ENCODE assay signal across 24 cellular contexts in the genomic region with DNA sequence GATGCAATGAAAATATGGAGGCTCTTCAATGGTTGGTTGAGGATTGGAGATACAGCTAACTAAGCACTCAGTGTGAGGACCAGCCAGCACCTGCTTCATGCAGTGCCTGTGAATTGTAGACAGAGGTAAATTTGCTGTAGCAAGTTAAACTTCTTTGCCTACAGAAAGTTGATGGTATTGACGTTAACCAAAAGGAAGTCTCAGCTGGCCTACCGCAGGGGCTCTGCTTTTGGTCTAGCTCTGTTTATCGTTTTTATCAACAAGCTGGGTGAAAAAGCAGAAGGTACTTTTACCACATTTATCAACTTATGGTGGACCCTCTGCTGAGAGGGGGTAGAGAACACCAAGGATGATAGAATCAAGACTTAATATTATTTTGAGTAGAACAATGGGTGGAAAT. TPM values are rescaled to one million over a fixed set of nuclear protein-coding genes. Genes with fewer than 3 reads are reported as not detected.
DNase-seq lines count a peak whose midpoint lies in the region; ATAC-seq and TF ChIP-seq lines count a peak whose summit lies in the region.
"Had no signal": no experiment of that assay in that cellular context is flagged by ENCODE, and none has a peak within 500 bp of the region (broad histone marks: within the 10 kb centered on the region; RNA-seq: fewer than 3 reads in every experiment).

No MANE protein-coding gene starts in this region.

- H3K9me2 ChIP-seq in SU-DHL-6 (replicated peaks; ENCODE audit: insufficient read depth, low read length) (no peaks in the 10 kb centered on the region), PC-3 (replicated peaks; ENCODE audit: low read length) (no peaks in the 10 kb centered on the region)

- peaks cover 25% of the 10 kb centered on the region for H3K4me1 ChIP-seq in PC-3 (ENCODE audit: insufficient read depth, low read length)
- H3K4me1 ChIP-seq: SJCRH30 had no signal

- H3F3A ChIP-seq in SU-DHL-6 (ENCODE audit: insufficient read depth) (peaks cover 18% of the 10 kb centered on the region), PC-3 (ENCODE audit: low read length, unreplicated experiment) (no peaks in the 10 kb centered on the region)

- no peaks in the 10 kb centered on the region for H3K27me3 ChIP-seq in SU-DHL-6 (ENCODE audit: low read length)
- H3K27me3 ChIP-seq in PC-3 (ENCODE audit: low read length): no peaks in the 10 kb centered on the region
- H3K27me3 ChIP-seq: SJCRH30 had no signal

- H3K36me3 ChIP-seq in SU-DHL-6 (ENCODE audit: low read length) (no peaks in the 10 kb centered on the region), PC-3 (ENCODE audit: low read depth, low read length) (peaks cover 27% of the 10 kb centered on the region)
- H3K36me3 ChIP-seq: SJCRH30, thoracic aorta had no signal

- CTCF ChIA-PET in activated CD8-positive, alpha-beta memory T cell treated with anti-CD3 and anti-CD28 coated beads, Interleukin-2, amount 10 ng/mL, durations not matched to agents 7 days and 5 days (lab: Charles Lee): interaction anchor here (0.5 to 9.9 kb wide), 7 partner anchors 14 to 352 kb away, joined by 3 to 248 read pairs (median 3); no protein-coding TSS in a partner anchor
- CTCF ChIA-PET in PC-3 (lab: Charles Lee): interaction anchor here (1.0 kb wide), 1 partner anchor 74 kb away, joined by 6 read pairs; no protein-coding TSS in a partner anchor

- H3K27me3 Mint-ChIP-seq in activated CD8-positive, alpha-beta memory T cell treated with anti-CD3 and anti-CD28 coated beads, Interleukin-2, amount 10 ng/mL, durations not matched to agents 7 days and 5 days: no peaks in the 10 kb centered on the region
- peaks cover 0 to 8% of the 10 kb centered on the region in 2 donors for H3K27me3 Mint-ChIP-seq in natural killer cell treated with Interleukin-12 subunit alpha and Interleukin-12 subunit beta and Interleukin-15 and Interleukin-18, amount 100 ng/mL, for 72 hours
- H3K27me3 Mint-ChIP-seq: activated CD4-positive, alpha-beta T cell treated with anti-CD3 and anti-CD28 coated beads, Interleukin-2, amount 10 ng/mL, durations not matched to agents 7 days and 5 days; activated naive CD4-positive, alpha-beta T cell treated with anti-CD3 and anti-CD28 coated beads, Interleukin-2, amount 10 ng/mL, durations not matched to agents 7 days and 5 days; dendritic cell treated with granulocyte-macrophage colony-stimulating factor and Interleukin-4, amounts not matched to agents 40 ng/mL and 50 ng/mL, for 4 days; T-helper 17 cell had no signal

- H2AFZ ChIP-seq in SU-DHL-6 (ENCODE audit: low read depth, low read length, severe bottlenecking) (no peak overlapping the region), PC-3 (ENCODE audit: low read length) (no peak overlapping the region)
- H2AFZ ChIP-seq: GM23248, PC-9 had no signal

- POLR2A ChIA-PET in PC-3 (lab: Charles Lee; ENCODE audit: unreplicated experiment): no interaction called here

- intact Hi-C loops in PC-3 (cut with micrococcal nuclease): no loop called here

- H3K27ac Mint-ChIP-seq in activated CD8-positive, alpha-beta memory T cell treated with anti-CD3 and anti-CD28 coated beads, Interleukin-2, amount 10 ng/mL, durations not matched to agents 7 days and 5 days: no peak overlapping the region
- H3K27ac Mint-ChIP-seq in natural killer cell treated with Interleukin-12 subunit alpha and Interleukin-12 subunit beta and Interleukin-15 and Interleukin-18, amount 100 ng/mL, for 72 hours: peak overlapping the region in 1 of 2 donors; percentile 49
- H3K27ac Mint-ChIP-seq: activated CD4-positive, alpha-beta T cell treated with anti-CD3 and anti-CD28 coated beads, Interleukin-2, amount 10 ng/mL, durations not matched to agents 7 days and 5 days; activated naive CD4-positive, alpha-beta T cell treated with anti-CD3 and anti-CD28 coated beads, Interleukin-2, amount 10 ng/mL, durations not matched to agents 7 days and 5 days; CD8-positive, alpha-beta T cell; dendritic cell treated with granulocyte-macrophage colony-stimulating factor and Interleukin-4, amounts not matched to agents 40 ng/mL and 50 ng/mL, for 4 days; stimulated activated memory B cell treated with anti-CD40 and anti-IgM and Interleukin-4, amounts not matched to agents 10 μg/mL and 1 μg/mL and 100 μg/mL, for 72 hours; T-helper 17 cell had no signal

- H4K20me1 ChIP-seq in SU-DHL-6 (ENCODE audit: low read depth, low read length) (no peaks in the 10 kb centered on the region), PC-3 (ENCODE audit: low read length) (no peaks in the 10 kb centered on the region)

- H3K4me3 ChIP-seq in SU-DHL-6 (ENCODE audit: insufficient read depth, low read length, poor library complexity, severe bottlenecking) (peak overlapping the region; percentile 52), PC-3 (ENCODE audit: low read length) (no peak overlapping the region)
- H3K4me3 ChIP-seq: GM23248, PC-9, SJCRH30, smooth muscle cell, thoracic aorta had no signal

- peak overlapping the region; percentile 98 for H3K27ac ChIP-seq in SU-DHL-6 (ENCODE audit: low read depth, low read length)
- no peak overlapping the region for H3K27ac ChIP-seq in PC-3 (ENCODE audit: low read length)
- H3K27ac ChIP-seq: GM23248, PC-9, SJCRH30, thoracic aorta had no signal

- H3K9me3 ChIP-seq in SU-DHL-6 (ENCODE audit: insufficient read depth, low read length) (no peaks in the 10 kb centered on the region), PC-3 (ENCODE audit: low read length) (no peaks in the 10 kb centered on the region)
- H3K9me3 ChIP-seq: SJCRH30, thoracic aorta had no signal

- DNase-seq in activated CD8-positive, alpha-beta memory T cell treated with anti-CD3 and anti-CD28 coated beads, Interleukin-2, amount 10 ng/mL, durations not matched to agents 7 days and 5 days: peak; percentile 59
- no peak for DNase-seq in activated CD8-positive, alpha-beta memory T cell treated with anti-CD3 and anti-CD28 coated beads, Interleukin-2, amount 50 U/mL, for 4 hours
- DNase-seq in GM20000 (ENCODE audit: low spot score): peak; percentile 38
- no peak for DNase-seq in natural killer cell treated with Interleukin-12 subunit alpha and Interleukin-12 subunit beta and Interleukin-15 and Interleukin-18, amount 100 ng/mL, for 72 hours (ENCODE audit: low spot score)
- no peak for DNase-seq in AG08395 (ENCODE audit: low spot score)
- DNase-seq in PC-3: no peak
- DNase-seq: activated CD4-positive, alpha-beta T cell treated with anti-CD3 and anti-CD28 coated beads, Interleukin-2, amount 10 ng/mL, durations not matched to agents 7 days and 5 days; activated naive CD4-positive, alpha-beta T cell treated with anti-CD3 and anti-CD28 coated beads, Interleukin-2, amount 10 ng/mL, durations not matched to agents 7 days and 5 days; aorta; CD8-positive, alpha-beta T cell; DMS153; GM23248; NCI-H1694; NCI-H69; PC-9; retina; SJCRH30; T-helper 17 cell had no signal

- BruUV-seq in PC-3 (replicated peaks; lab: Mats Ljungman, UMichigan): no TSS peak

- peaks cover 69% of the 10 kb centered on the region for H3K4me1 Mint-ChIP-seq in activated CD8-positive, alpha-beta memory T cell treated with anti-CD3 and anti-CD28 coated beads, Interleukin-2, amount 10 ng/mL, durations not matched to agents 7 days and 5 days
- H3K4me1 Mint-ChIP-seq in natural killer cell treated with Interleukin-12 subunit alpha and Interleukin-12 subunit beta and Interleukin-15 and Interleukin-18, amount 100 ng/mL, for 72 hours (ENCODE audit: low read depth in 2 of 2): peaks cover 49 to 52% of the 10 kb centered on the region in 2 donors

- H3K4me2 ChIP-seq in SU-DHL-6 (ENCODE audit: low read depth, low read length, poor library complexity, severe bottlenecking): peak overlapping the region; percentile 62
- H3K4me2 ChIP-seq in PC-3 (ENCODE audit: low read length): no peak overlapping the region
- H3K4me2 ChIP-seq: PC-9, smooth muscle cell had no signal

- H3K9ac ChIP-seq in SU-DHL-6 (ENCODE audit: low read length) (peak overlapping the region; percentile 68), PC-3 (ENCODE audit: low read length) (no peak overlapping the region)
- H3K9ac ChIP-seq: GM23248 had no signal

- H3K9me3 Mint-ChIP-seq in activated CD8-positive, alpha-beta memory T cell treated with anti-CD3 and anti-CD28 coated beads, Interleukin-2, amount 10 ng/mL, durations not matched to agents 7 days and 5 days (ENCODE audit: low read depth): no peaks in the 10 kb centered on the region
- H3K9me3 Mint-ChIP-seq in natural killer cell treated with Interleukin-12 subunit alpha and Interleukin-12 subunit beta and Interleukin-15 and Interleukin-18, amount 100 ng/mL, for 72 hours: no peaks in the 10 kb centered on the region
- H3K9me3 Mint-ChIP-seq: activated CD4-positive, alpha-beta T cell treated with anti-CD3 and anti-CD28 coated beads, Interleukin-2, amount 10 ng/mL, durations not matched to agents 7 days and 5 days; activated naive CD4-positive, alpha-beta T cell treated with anti-CD3 and anti-CD28 coated beads, Interleukin-2, amount 10 ng/mL, durations not matched to agents 7 days and 5 days; CD8-positive, alpha-beta T cell; dendritic cell treated with granulocyte-macrophage colony-stimulating factor and Interleukin-4, amounts not matched to agents 40 ng/mL and 50 ng/mL, for 4 days; stimulated activated memory B cell treated with anti-CD40 and anti-IgM and Interleukin-4, amounts not matched to agents 10 μg/mL and 1 μg/mL and 100 μg/mL, for 72 hours had no signal

- no peak overlapping the region for H3K4me3 Mint-ChIP-seq in activated CD8-positive, alpha-beta memory T cell treated with anti-CD3 and anti-CD28 coated beads, Interleukin-2, amount 10 ng/mL, durations not matched to agents 7 days and 5 days
- peak overlapping the region; percentile 72 for H3K4me3 Mint-ChIP-seq in natural killer cell treated with Interleukin-12 subunit alpha and Interleukin-12 subunit beta and Interleukin-15 and Interleukin-18, amount 100 ng/mL, for 72 hours
- H3K4me3 Mint-ChIP-seq: activated CD4-positive, alpha-beta T cell treated with anti-CD3 and anti-CD28 coated beads, Interleukin-2, amount 10 ng/mL, durations not matched to agents 7 days and 5 days; activated naive CD4-positive, alpha-beta T cell treated with anti-CD3 and anti-CD28 coated beads, Interleukin-2, amount 10 ng/mL, durations not matched to agents 7 days and 5 days; CD8-positive, alpha-beta T cell; dendritic cell treated with granulocyte-macrophage colony-stimulating factor and Interleukin-4, amounts not matched to agents 40 ng/mL and 50 ng/mL, for 4 days; stimulated activated memory B cell treated with anti-CD40 and anti-IgM and Interleukin-4, amounts not matched to agents 10 μg/mL and 1 μg/mL and 100 μg/mL, for 72 hours; T-helper 17 cell had no signal

- TF ChIP-seq CTCF in GM20000 (IDR thresholded peaks at IDR 0.05; ENCODE audit: extremely low read depth, missing control alignments): no peak
- TF ChIP-seq CTCF in SU-DHL-6 (IDR thresholded peaks at IDR 0.05; ENCODE audit: insufficient read depth, low read length, poor library complexity, severe bottlenecking): no peak
- no peak for TF ChIP-seq CTCF in PC-3 (conservative IDR thresholded peaks at IDR 0.05; ENCODE audit: low read depth, low read length)

- peaks cover 42% of the 10 kb centered on the region for H3K36me3 Mint-ChIP-seq in activated CD8-positive, alpha-beta memory T cell treated with anti-CD3 and anti-CD28 coated beads, Interleukin-2, amount 10 ng/mL, durations not matched to agents 7 days and 5 days
- no peaks in the 10 kb centered on the region for H3K36me3 Mint-ChIP-seq in natural killer cell treated with Interleukin-12 subunit alpha and Interleukin-12 subunit beta and Interleukin-15 and Interleukin-18, amount 100 ng/mL, for 72 hours
- H3K36me3 Mint-ChIP-seq: CD8-positive, alpha-beta T cell; stimulated activated memory B cell treated with anti-CD40 and anti-IgM and Interleukin-4, amounts not matched to agents 10 μg/mL and 1 μg/mL and 100 μg/mL, for 72 hours had no signal

- H3K79me2 ChIP-seq in SU-DHL-6 (ENCODE audit: insufficient read depth, low read length): peaks cover 12% of the 10 kb centered on the region; the same call in 1 of the 2 replicates
- peaks cover 37% of the 10 kb centered on the region for H3K79me2 ChIP-seq in PC-3 (ENCODE audit: low read length)

- ATAC-seq in activated CD8-positive, alpha-beta memory T cell treated with anti-CD3 and anti-CD28 coated beads, Interleukin-2, amount 10 ng/mL, durations not matched to agents 7 days and 5 days: no peak
- ATAC-seq in natural killer cell treated with Interleukin-12 subunit alpha and Interleukin-12 subunit beta and Interleukin-15 and Interleukin-18, amount 100 ng/mL, for 72 hours: no peak
- ATAC-seq in HG02840 (IDR thresholded peaks at IDR 0.05; ENCODE audit: low FRiP score, unreplicated experiment) (no peak), PC-3 (no peak)
- ATAC-seq: CD8-positive, alpha-beta T cell; stimulated activated memory B cell treated with anti-CD40 and anti-IgM and Interleukin-4, amounts not matched to agents 10 μg/mL and 1 μg/mL and 100 μg/mL, for 72 hours; T-helper 17 cell had no signal

RNA-seq across cellular contexts. Expression of gene GRAMD1B, which starts 51.6 kb away (rescaled TPM):
- total RNA-seq in activated CD8-positive, alpha-beta memory T cell treated with anti-CD3 and anti-CD28 coated beads, Interleukin-2, amount 10 ng/mL, durations not matched to agents 7 days and 5 days: 10 to 100 TPM; 75.6 to 89.9 TPM
- 100 to 1,000 TPM in 1 of 2 donors, 10 to 100 TPM in 1; 20.3 to 104 TPM for total RNA-seq in natural killer cell treated with Interleukin-12 subunit alpha and Interleukin-12 subunit beta and Interleukin-15 and Interleukin-18, amount 100 ng/mL, for 72 hours
- total RNA-seq in PC-3 (2014; rRNA removed): 82.1 and 110 TPM in 2 replicates

Comparison
In these comparisons a context has a peak if more than half of its experiments do, and no peak if none do; other contexts are left out.
1. DNase-seq: peak in activated CD8-positive, alpha-beta memory T cell treated with anti-CD3 and anti-CD28 coated beads, Interleukin-2, amount 10 ng/mL, durations not matched to agents 7 days and 5 days (single experiment) and GM20000 (single experiment); none in activated CD8-positive, alpha-beta memory T cell treated with anti-CD3 and anti-CD28 coated beads, Interleukin-2, amount 50 U/mL, for 4 hours (single experiment), natural killer cell treated with Interleukin-12 subunit alpha and Interleukin-12 subunit beta and Interleukin-15 and Interleukin-18, amount 100 ng/mL, for 72 hours (single experiment), AG08395 (single experiment) and PC-3 (single experiment).